Comparison of ENCODE assay signal across 20 cellular contexts in genomic region chr6:89930789-89931188, GRCh38. TPM values are rescaled to one million over a fixed set of nuclear protein-coding genes. Genes with fewer than 3 reads are reported as not detected.
"Had no signal": no experiment of that assay in that cellular context is flagged by ENCODE, and none has a peak within 500 bp of the region (broad histone marks: within the 10 kb centered on the region; RNA-seq: fewer than 3 reads in every experiment).

No MANE protein-coding gene starts in this region.

- H3K27ac Mint-ChIP-seq: activated T-helper 1 cell treated with anti-CD3 and anti-CD28 coated beads, Interleukin-12 subunit alpha, Interleukin-12 subunit beta, Interleukin-2, Interleukin-4 antibody, amounts not matched to agents 30 ng/mL and 10 ng/mL and 1 ng/mL, durations not matched to agents 14 hours and 24 hours and 36 hours; type B pancreatic cell had no signal

- H3K4me3 ChIP-seq: lung, prostate gland, right atrium auricular region, SJSA1, testis had no signal

- H3K27me3 Mint-ChIP-seq: type B pancreatic cell had no signal

- H3K4me3 Mint-ChIP-seq: activated T-helper 1 cell treated with anti-CD3 and anti-CD28 coated beads, Interleukin-12 subunit alpha, Interleukin-12 subunit beta, Interleukin-2, Interleukin-4 antibody, amounts not matched to agents 30 ng/mL and 10 ng/mL and 1 ng/mL, durations not matched to agents 14 hours and 24 hours and 36 hours; neural crest cell; type B pancreatic cell had no signal

- H3K4me1 ChIP-seq: prostate gland, right atrium auricular region, testis had no signal

- H3K27ac ChIP-seq: prostate gland, right atrium auricular region, SJSA1, testis, WERI-Rb-1 had no signal

- H3K9me3 Mint-ChIP-seq: activated T-helper 1 cell treated with anti-CD3 and anti-CD28 coated beads, Interleukin-12 subunit alpha, Interleukin-12 subunit beta, Interleukin-2, Interleukin-4 antibody, amounts not matched to agents 30 ng/mL and 10 ng/mL and 1 ng/mL, durations not matched to agents 14 hours and 24 hours and 36 hours; neural crest cell; type B pancreatic cell had no signal

- DNase-seq: activated CD4-positive, alpha-beta T cell treated with anti-CD3 and anti-CD28 coated beads for 48 hours; effector CD4-positive, alpha-beta T cell; hypothalamus; stimulated activated CD4-positive, alpha-beta T cell treated with anti-CD3 and anti-CD28 coated beads, Interleukin-2, amount 100 ng/mL, for 24 hours; T-helper 2 cell; testis; WERI-Rb-1 had no signal

- H3K9me3 ChIP-seq: prostate gland, right atrium auricular region, SJSA1, testis had no signal

- H3K36me3 ChIP-seq: prostate gland, right atrium auricular region, SJSA1, WERI-Rb-1 had no signal

RNA-seq across cellular contexts. Expression of gene GJA10, which starts 36.5 kb away (rescaled TPM):
- total RNA-seq: activated CD8-positive, alpha-beta memory T cell treated with anti-CD3 and anti-CD28 coated beads for 36 hours; activated T-helper 1 cell treated with anti-CD3 and anti-CD28 coated beads, Interleukin-12 subunit alpha, Interleukin-12 subunit beta, Interleukin-2, Interleukin-4 antibody, amounts not matched to agents 30 ng/mL and 10 ng/mL and 1 ng/mL, durations not matched to agents 14 hours and 24 hours and 36 hours; cerebellum; frontal cortex; lung; myocyte; neural crest cell; osteocyte; prostate gland; right atrium auricular region; SJSA1; skeletal muscle tissue had no signal
